In the genomic region with DNA sequence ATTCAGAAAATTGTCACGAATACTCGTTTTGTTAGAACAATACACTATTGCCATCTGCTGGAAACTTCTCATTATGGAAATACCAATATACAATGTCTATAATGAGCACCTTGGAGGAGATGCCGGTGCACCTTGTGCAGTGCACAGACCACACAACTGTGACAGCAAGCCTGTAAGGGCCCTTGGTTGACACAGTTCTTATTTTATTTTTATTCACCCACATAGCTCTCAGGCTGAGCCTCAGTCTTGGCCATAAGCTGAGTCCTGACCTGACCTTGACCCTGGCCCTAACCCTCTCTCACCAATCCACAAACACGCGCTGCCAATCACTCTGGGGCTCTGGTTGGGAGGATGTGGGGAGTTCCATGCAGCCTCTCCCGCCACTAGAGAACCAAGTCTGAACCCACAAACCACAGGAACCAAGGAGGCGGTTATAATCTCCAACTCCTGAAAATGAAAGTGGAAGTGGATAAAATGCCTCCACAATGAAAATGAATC, we compare ENCODE assay signal across 1 cellular context.
TF ChIP-seq lines count a peak whose summit lies in the region.

No MANE protein-coding gene starts in this region.

TF ChIP-seq in GM12878, 131 proteins besides CTCF, POLR2A, EP300 and RAD21 (continued from another document):
- TF ChIP-seq, protein P1, sequence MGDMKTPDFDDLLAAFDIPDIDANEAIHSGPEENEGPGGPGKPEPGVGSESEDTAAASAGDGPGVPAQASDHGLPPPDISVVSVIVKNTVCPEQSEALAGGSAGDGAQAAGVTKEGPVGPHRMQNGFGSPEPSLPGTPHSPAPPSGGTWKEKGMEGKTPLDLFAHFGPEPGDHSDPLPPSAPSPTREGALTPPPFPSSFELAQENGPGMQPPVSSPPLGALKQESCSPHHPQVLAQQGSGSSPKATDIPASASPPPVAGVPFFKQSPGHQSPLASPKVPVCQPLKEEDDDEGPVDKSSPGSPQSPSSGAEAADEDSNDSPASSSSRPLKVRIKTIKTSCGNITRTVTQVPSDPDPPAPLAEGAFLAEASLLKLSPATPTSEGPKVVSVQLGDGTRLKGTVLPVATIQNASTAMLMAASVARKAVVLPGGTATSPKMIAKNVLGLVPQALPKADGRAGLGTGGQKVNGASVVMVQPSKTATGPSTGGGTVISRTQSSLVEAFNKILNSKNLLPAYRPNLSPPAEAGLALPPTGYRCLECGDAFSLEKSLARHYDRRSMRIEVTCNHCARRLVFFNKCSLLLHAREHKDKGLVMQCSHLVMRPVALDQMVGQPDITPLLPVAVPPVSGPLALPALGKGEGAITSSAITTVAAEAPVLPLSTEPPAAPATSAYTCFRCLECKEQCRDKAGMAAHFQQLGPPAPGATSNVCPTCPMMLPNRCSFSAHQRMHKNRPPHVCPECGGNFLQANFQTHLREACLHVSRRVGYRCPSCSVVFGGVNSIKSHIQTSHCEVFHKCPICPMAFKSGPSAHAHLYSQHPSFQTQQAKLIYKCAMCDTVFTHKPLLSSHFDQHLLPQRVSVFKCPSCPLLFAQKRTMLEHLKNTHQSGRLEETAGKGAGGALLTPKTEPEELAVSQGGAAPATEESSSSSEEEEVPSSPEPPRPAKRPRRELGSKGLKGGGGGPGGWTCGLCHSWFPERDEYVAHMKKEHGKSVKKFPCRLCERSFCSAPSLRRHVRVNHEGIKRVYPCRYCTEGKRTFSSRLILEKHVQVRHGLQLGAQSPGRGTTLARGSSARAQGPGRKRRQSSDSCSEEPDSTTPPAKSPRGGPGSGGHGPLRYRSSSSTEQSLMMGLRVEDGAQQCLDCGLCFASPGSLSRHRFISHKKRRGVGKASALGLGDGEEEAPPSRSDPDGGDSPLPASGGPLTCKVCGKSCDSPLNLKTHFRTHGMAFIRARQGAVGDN (IDR thresholded peaks at IDR 0.05) = no peak
- no peak for TF ChIP-seq SMAD1 (IDR thresholded peaks at IDR 0.05; ENCODE audit: low read depth, partially characterized antibody)
- no peak for TF ChIP-seq CBX3 (IDR thresholded peaks at IDR 0.05; ENCODE audit: borderline replicate concordance, low read depth)
- peak; percentile 82 to 84 for TF ChIP-seq IKZF2 (IDR thresholded peaks at IDR 0.05)
- TF ChIP-seq SP1 (IDR thresholded peaks at IDR 0.05; ENCODE audit: low read depth, low read length) = no peak
- peak; percentile 96 for TF ChIP-seq RUNX3 (IDR thresholded peaks at IDR 0.05; ENCODE audit: low read length)
- no peak for TF ChIP-seq GABPA (IDR thresholded peaks at IDR 0.05; ENCODE audit: low read depth)
- no peak for TF ChIP-seq RCOR1 (conservative IDR thresholded peaks at IDR 0.05; ENCODE audit: low read depth, low read length)
- peak in 1 of 2 experiments; percentile 14; a peak in 1 of 4 replicates for TF ChIP-seq BHLHE40 (IDR thresholded peaks at IDR 0.05; ENCODE audit: borderline replicate concordance in 1 of 2, low read depth in 2 of 2, low read length in 1 of 2)
- TF ChIP-seq ESRRA (IDR thresholded peaks at IDR 0.05; ENCODE audit: low read length) = peak; percentile 32; the same call in 1 of the 2 replicates
- TF ChIP-seq STAT3 (IDR thresholded peaks at IDR 0.05; ENCODE audit: low read depth, low read length) = no peak
- TF ChIP-seq, protein P2, sequence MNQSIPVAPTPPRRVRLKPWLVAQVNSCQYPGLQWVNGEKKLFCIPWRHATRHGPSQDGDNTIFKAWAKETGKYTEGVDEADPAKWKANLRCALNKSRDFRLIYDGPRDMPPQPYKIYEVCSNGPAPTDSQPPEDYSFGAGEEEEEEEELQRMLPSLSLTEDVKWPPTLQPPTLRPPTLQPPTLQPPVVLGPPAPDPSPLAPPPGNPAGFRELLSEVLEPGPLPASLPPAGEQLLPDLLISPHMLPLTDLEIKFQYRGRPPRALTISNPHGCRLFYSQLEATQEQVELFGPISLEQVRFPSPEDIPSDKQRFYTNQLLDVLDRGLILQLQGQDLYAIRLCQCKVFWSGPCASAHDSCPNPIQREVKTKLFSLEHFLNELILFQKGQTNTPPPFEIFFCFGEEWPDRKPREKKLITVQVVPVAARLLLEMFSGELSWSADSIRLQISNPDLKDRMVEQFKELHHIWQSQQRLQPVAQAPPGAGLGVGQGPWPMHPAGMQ (IDR thresholded peaks at IDR 0.05; ENCODE audit: borderline replicate concordance) = peak; percentile 61; the same call in 1 of the 2 replicates
- TF ChIP-seq DPF2 (IDR thresholded peaks at IDR 0.05) = 0 out of 2 replicates have a peak, but pooled peaks have one; percentile 42
- no peak for TF ChIP-seq GATAD2B (conservative IDR thresholded peaks at IDR 0.05; ENCODE audit: low read depth)
- TF ChIP-seq, protein P3, sequence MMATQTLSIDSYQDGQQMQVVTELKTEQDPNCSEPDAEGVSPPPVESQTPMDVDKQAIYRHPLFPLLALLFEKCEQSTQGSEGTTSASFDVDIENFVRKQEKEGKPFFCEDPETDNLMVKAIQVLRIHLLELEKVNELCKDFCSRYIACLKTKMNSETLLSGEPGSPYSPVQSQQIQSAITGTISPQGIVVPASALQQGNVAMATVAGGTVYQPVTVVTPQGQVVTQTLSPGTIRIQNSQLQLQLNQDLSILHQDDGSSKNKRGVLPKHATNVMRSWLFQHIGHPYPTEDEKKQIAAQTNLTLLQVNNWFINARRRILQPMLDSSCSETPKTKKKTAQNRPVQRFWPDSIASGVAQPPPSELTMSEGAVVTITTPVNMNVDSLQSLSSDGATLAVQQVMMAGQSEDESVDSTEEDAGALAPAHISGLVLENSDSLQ (IDR thresholded peaks at IDR 0.05) = peak; percentile 89
- TF ChIP-seq, protein P4, sequence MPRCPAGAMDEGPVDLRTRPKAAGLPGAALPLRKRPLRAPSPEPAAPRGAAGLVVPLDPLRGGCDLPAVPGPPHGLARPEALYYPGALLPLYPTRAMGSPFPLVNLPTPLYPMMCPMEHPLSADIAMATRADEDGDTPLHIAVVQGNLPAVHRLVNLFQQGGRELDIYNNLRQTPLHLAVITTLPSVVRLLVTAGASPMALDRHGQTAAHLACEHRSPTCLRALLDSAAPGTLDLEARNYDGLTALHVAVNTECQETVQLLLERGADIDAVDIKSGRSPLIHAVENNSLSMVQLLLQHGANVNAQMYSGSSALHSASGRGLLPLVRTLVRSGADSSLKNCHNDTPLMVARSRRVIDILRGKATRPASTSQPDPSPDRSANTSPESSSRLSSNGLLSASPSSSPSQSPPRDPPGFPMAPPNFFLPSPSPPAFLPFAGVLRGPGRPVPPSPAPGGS (IDR thresholded peaks at IDR 0.05; ENCODE audit: borderline replicate concordance, insufficient read depth, low read depth, low read length, poor library complexity, severe bottlenecking) = no peak
- peak; percentile 78 for TF ChIP-seq EED (IDR thresholded peaks at IDR 0.05; ENCODE audit: low read depth)
- TF ChIP-seq, protein P5, sequence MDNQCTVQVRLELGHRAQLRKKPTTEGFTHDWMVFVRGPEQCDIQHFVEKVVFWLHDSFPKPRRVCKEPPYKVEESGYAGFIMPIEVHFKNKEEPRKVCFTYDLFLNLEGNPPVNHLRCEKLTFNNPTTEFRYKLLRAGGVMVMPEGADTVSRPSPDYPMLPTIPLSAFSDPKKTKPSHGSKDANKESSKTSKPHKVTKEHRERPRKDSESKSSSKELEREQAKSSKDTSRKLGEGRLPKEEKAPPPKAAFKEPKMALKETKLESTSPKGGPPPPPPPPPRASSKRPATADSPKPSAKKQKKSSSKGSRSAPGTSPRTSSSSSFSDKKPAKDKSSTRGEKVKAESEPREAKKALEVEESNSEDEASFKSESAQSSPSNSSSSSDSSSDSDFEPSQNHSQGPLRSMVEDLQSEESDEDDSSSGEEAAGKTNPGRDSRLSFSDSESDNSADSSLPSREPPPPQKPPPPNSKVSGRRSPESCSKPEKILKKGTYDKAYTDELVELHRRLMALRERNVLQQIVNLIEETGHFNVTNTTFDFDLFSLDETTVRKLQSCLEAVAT (IDR thresholded peaks at IDR 0.05) = 0 out of 2 replicates have a peak, but pooled peaks have one; percentile 31
- TF ChIP-seq SMC3 (IDR thresholded peaks at IDR 0.05; ENCODE audit: borderline replicate concordance, low read length) = no peak
- TF ChIP-seq KDM1A (IDR thresholded peaks at IDR 0.05; ENCODE audit: borderline replicate concordance) = no peak
- TF ChIP-seq HDAC2 (IDR thresholded peaks at IDR 0.05) = no peak
- TF ChIP-seq MTA2 (IDR thresholded peaks at IDR 0.05; ENCODE audit: low read depth) = peak; percentile 32; the same call in 1 of the 2 replicates
- no peak for TF ChIP-seq ZNF207 (IDR thresholded peaks at IDR 0.05; ENCODE audit: borderline replicate concordance)
- TF ChIP-seq IKZF1 (conservative IDR thresholded peaks at IDR 0.05) = peak; percentile 62
- peak; percentile 13; the same call in 1 of the 2 replicates for TF ChIP-seq SPI1 (IDR thresholded peaks at IDR 0.05; ENCODE audit: borderline replicate concordance, insufficient read depth, low read depth, low read length)
- TF ChIP-seq, protein P6, sequence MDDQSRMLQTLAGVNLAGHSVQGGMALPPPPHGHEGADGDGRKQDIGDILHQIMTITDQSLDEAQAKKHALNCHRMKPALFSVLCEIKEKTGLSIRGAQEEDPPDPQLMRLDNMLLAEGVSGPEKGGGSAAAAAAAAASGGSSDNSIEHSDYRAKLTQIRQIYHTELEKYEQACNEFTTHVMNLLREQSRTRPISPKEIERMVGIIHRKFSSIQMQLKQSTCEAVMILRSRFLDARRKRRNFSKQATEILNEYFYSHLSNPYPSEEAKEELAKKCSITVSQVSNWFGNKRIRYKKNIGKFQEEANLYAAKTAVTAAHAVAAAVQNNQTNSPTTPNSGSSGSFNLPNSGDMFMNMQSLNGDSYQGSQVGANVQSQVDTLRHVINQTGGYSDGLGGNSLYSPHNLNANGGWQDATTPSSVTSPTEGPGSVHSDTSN (IDR thresholded peaks at IDR 0.05; ENCODE audit: insufficient replicate concordance, low read depth, low read length) = peak; percentile 71
- TF ChIP-seq ZBED1 (IDR thresholded peaks at IDR 0.05; ENCODE audit: borderline replicate concordance) = no peak
- TF ChIP-seq SMARCA5 (IDR thresholded peaks at IDR 0.05) = peak; percentile 62; the same call in 1 of the 2 replicates
- TF ChIP-seq NR2F1 (conservative IDR thresholded peaks at IDR 0.05) = peak; percentile 90
